12 cellular contexts compared by ENCODE assay signal in the genomic region with DNA sequence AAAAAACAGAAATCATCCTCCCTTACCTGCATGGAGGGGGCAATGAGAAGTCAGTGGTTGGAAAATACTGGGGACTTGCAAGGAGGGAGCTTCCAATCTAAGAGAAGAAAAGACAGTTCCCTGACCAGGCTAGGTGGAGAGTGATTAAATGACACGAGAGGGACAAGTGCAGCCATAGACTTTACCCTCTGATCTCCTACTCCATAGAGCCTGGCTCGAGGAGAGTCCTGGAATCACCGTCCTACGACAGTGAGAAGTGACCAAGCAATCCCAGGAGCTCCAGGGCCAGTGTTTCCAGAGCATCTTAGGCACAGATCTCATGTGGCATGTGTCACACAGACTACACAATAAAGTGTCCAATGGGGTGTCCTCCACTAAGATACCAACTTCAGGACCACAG. TPM values are rescaled to one million over a fixed set of nuclear protein-coding genes. Genes with fewer than 3 reads are reported as not detected.
DNase-seq lines count a peak whose midpoint lies in the region; ATAC-seq and TF ChIP-seq lines count a peak whose summit lies in the region.
"Had no signal": no experiment of that assay in that cellular context is flagged by ENCODE, and none has a peak within 500 bp of the region (broad histone marks: within the 10 kb centered on the region; RNA-seq: fewer than 3 reads in every experiment).

No MANE protein-coding gene starts in this region.

- no peak for TF ChIP-seq CTCF in ascending aorta (IDR thresholded peaks at IDR 0.05)
- TF ChIP-seq CTCF in right lobe of liver (IDR thresholded peaks at IDR 0.05) = no peak
- TF ChIP-seq CTCF in GM13977 (IDR thresholded peaks at IDR 0.05; ENCODE audit: extremely low read depth, insufficient read depth, missing control alignments) = no peak

- H3K36me3 ChIP-seq in ascending aorta (peaks cover 0 to 14% of the 10 kb centered on the region in 2 donors), right lobe of liver (no peaks in the 10 kb centered on the region), stomach smooth muscle (ENCODE audit: control insufficient read depth in 2 of 2, insufficient read depth in 2 of 2, low read length in 2 of 2) (peaks cover 4 to 9% of the 10 kb centered on the region in 2 donors)

- H3K4me1 Mint-ChIP-seq in T-helper 1 cell treated with Interleukin-12 subunit alpha and Interleukin-12 subunit beta and Interleukin-4 antibody, amounts not matched to agents 30 μg/mL and 1 μg/mL, for 36 hours (ENCODE audit: low read depth) = peaks cover 77% of the 10 kb centered on the region

- ATAC-seq in right lobe of liver = peak; percentile 4 to 54 (median 39)

- H3K27ac ChIP-seq in ascending aorta (peak overlapping the region; percentile 92 to 99), right lobe of liver (peak overlapping the region; percentile 50 to 76 (median 58)), stomach smooth muscle (ENCODE audit: low read length) (peak overlapping the region; percentile 77)

- H3K27me3 Mint-ChIP-seq in T-helper 1 cell treated with Interleukin-12 subunit alpha and Interleukin-12 subunit beta and Interleukin-4 antibody, amounts not matched to agents 30 μg/mL and 1 μg/mL, for 36 hours (ENCODE audit: low read depth) = no peaks in the 10 kb centered on the region

- in situ Hi-C loops in GM13977 (cut with MboI; ENCODE audit: low pct_unique_long_range_greater_than_20kb, low sequenced_read_pairs, unreplicated experiment) = no loop called here

- H3K27ac Mint-ChIP-seq in T-helper 1 cell treated with Interleukin-12 subunit alpha and Interleukin-12 subunit beta and Interleukin-4 antibody, amounts not matched to agents 30 μg/mL and 1 μg/mL, for 36 hours = peak overlapping the region; percentile 92

- no peaks in the 10 kb centered on the region for H3K27me3 ChIP-seq in ascending aorta
- H3K27me3 ChIP-seq in right lobe of liver = no peaks in the 10 kb centered on the region
- no peaks in the 10 kb centered on the region for H3K27me3 ChIP-seq in stomach smooth muscle (ENCODE audit: control insufficient read depth in 1 of 2, insufficient read depth in 2 of 2, low read length in 2 of 2)

- no peak for DNase-seq in T-helper 1 cell
- no peak for DNase-seq in ascending aorta (ENCODE audit: low spot score in 2 of 2)
- no peak for DNase-seq in right lobe of liver
- DNase-seq in GM13977 (ENCODE audit: low spot score) = no peak
- DNase-seq in NCI-H187 (lab: John Stamatoyannopoulos, UW) = no peak
- DNase-seq in NCI-H2107 (lab: John Stamatoyannopoulos, UW) = no peak
- DNase-seq: 8988T, NCI-H1436 treated with DMSO at 0.1 percent for 48 hours, nucleus accumbens, SIG-M5 had no signal

- peak overlapping the region; percentile 40 to 42 for H3K9ac ChIP-seq in stomach smooth muscle (ENCODE audit: low read length in 2 of 2)

- H3K9me3 Mint-ChIP-seq in T-helper 1 cell treated with Interleukin-12 subunit alpha and Interleukin-12 subunit beta and Interleukin-4 antibody, amounts not matched to agents 30 μg/mL and 1 μg/mL, for 36 hours = no peaks in the 10 kb centered on the region

- peaks cover 29% of the 10 kb centered on the region for H3K36me3 Mint-ChIP-seq in T-helper 1 cell treated with Interleukin-12 subunit alpha and Interleukin-12 subunit beta and Interleukin-4 antibody, amounts not matched to agents 30 μg/mL and 1 μg/mL, for 36 hours (ENCODE audit: low read depth)

- no peak for TF ChIP-seq POLR2A in right lobe of liver (IDR thresholded peaks at IDR 0.05)

- intact Hi-C loops in ascending aorta (cut with DNase I) = no loop called here
- intact Hi-C loops in right lobe of liver (cut with DNase I) = no loop called here

- H3K4me3 Mint-ChIP-seq in T-helper 1 cell treated with Interleukin-12 subunit alpha and Interleukin-12 subunit beta and Interleukin-4 antibody, amounts not matched to agents 30 μg/mL and 1 μg/mL, for 36 hours = peak overlapping the region; percentile 1

- 17% methylated on average over 4 of the region's 4 CpGs for WGBS in right lobe of liver (ENCODE audit: insufficient coverage, low coverage, low lambda C conversion rate, missing lambda C conversion rate)

- peak overlapping the region in 1 of 2 donors; percentile 54 for H3K4me3 ChIP-seq in ascending aorta
- no peak overlapping the region for H3K4me3 ChIP-seq in right lobe of liver
- H3K4me3 ChIP-seq in stomach smooth muscle (ENCODE audit: low read length in 2 of 2) = peak overlapping the region; percentile 22 to 42

- H3K4me1 ChIP-seq in ascending aorta (peaks cover 57 to 94% of the 10 kb centered on the region in 2 donors), right lobe of liver (peaks cover 4 to 90% (median 42%) of the 10 kb centered on the region in 4 donors), stomach smooth muscle (ENCODE audit: control insufficient read depth, insufficient read depth, low read length) (peaks cover 99% of the 10 kb centered on the region)

- H3K9me3 ChIP-seq in ascending aorta (no peaks in the 10 kb centered on the region), right lobe of liver (no peaks in the 10 kb centered on the region), stomach smooth muscle (ENCODE audit: control insufficient read depth in 2 of 2, low read length in 2 of 2) (no peaks in the 10 kb centered on the region)

RNA-seq across cellular contexts. Expression of a gene that starts 25.7 kb away (rescaled TPM):
- total RNA-seq in ascending aorta (1,114 TPM), right lobe of liver (100 to 1,000 TPM; 168 to 435 (median 222) TPM)

Comparison
In these comparisons a context has a peak if more than half of its experiments do, and no peak if none do; other contexts are left out.
1. H3K4me3 ChIP-seq: peak in stomach smooth muscle (2 of 2); none in right lobe of liver (0 of 3).
2. Peak in every context shown above with its lines, with median percentiles within 50 percentile points of each other: H3K27ac ChIP-seq.